In the genomic region with DNA sequence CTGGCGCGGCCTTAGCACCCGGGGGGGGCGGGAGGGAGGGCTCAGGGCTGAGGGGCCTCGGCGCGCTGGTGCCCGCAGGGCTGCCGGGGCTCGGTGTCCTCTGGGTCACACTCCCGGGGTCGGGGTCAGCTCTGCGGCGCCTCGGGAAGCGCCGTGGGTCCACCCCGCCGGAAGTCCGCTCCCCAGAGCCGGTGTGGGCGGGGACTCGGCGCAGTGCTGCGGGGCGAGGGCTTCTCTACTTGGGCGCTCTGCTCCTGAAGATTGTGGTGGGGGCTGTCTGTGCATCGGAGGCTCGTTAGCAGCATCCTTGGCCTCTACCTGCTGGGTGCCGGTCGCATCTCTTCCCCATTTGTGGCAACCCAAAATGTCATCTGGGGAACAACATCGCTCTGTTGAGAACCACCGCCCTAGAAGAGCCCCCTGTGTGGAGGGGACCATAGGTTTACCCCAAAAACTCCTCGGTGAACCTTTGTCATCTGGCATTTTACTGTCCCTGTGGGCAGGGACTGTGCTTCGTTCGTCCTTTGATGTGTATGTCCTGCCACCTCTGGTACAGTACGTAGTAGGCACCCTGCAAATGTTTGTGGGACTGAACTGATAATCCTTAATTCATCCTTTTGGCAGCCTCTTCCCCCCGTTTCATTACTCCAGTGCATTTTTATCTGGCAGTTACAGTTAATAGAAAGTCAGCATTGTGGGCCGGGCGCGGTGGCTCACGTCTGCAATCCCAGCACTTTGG, we compare ENCODE assay signal across 8 cellular contexts. TPM values are rescaled to one million over a fixed set of nuclear protein-coding genes. Genes with fewer than 3 reads are reported as not detected.
A peak's percentile ranks its signal among the peaks of the same experiment; 100 is the strongest.
DNase-seq lines count a peak whose midpoint lies in the region; FAIRE-seq and TF ChIP-seq lines count a peak whose summit lies in the region.

No MANE protein-coding gene starts in this region.

- H3K27me3 ChIP-seq in ectodermal cell (ENCODE audit: control insufficient read depth, insufficient read depth, low read length, poor library complexity, severe bottlenecking) (no peaks in the 10 kb centered on the region), mesendoderm (ENCODE audit: insufficient read depth, low read length, poor library complexity) (no peaks in the 10 kb centered on the region)

- TF ChIP-seq CTCF in LNCaP clone FGC (IDR thresholded peaks at IDR 0.05; ENCODE audit: control insufficient read depth, extremely low read depth, insufficient read depth), result no peak

- peak overlapping the region; percentile 87 for H4K8ac ChIP-seq in mesendoderm (ENCODE audit: low read depth, low read length)

- peak overlapping the region; percentile 96 for H3K18ac ChIP-seq in mesendoderm (ENCODE audit: low read length)

- H3K9ac ChIP-seq in mesendoderm (ENCODE audit: low read length), result peak overlapping the region; percentile 86

- peak overlapping the region; percentile 69 for H3K4me2 ChIP-seq in mesendoderm (ENCODE audit: low read length)

- no peaks in the 10 kb centered on the region for H3K36me3 ChIP-seq in ectodermal cell (ENCODE audit: control insufficient read depth, insufficient read depth, low read length)
- no peaks in the 10 kb centered on the region for H3K36me3 ChIP-seq in mesendoderm (ENCODE audit: control insufficient read depth, insufficient read depth, low read length)

- H3K4me1 ChIP-seq in ectodermal cell (ENCODE audit: control insufficient read depth, insufficient read depth, low read length) (no peaks in the 10 kb centered on the region), mesendoderm (ENCODE audit: control insufficient read depth, low read depth, low read length) (peaks cover 7% of the 10 kb centered on the region)

- TF ChIP-seq POLR2A in H54 (IDR thresholded peaks at IDR 0.05; ENCODE audit: low read depth, low read length), result no peak

- no peak overlapping the region for H3K4ac ChIP-seq in mesendoderm (ENCODE audit: low read depth, low read length)

- H2AK5ac ChIP-seq in mesendoderm (ENCODE audit: low read length), result no peak overlapping the region

- no peak overlapping the region for H2BK15ac ChIP-seq in mesendoderm (replicated peaks; ENCODE audit: low read depth)

- DNase-seq in DMS 273 (lab: John Stamatoyannopoulos, UW; ENCODE audit: unreplicated experiment), result peak; percentile 74
- no peak for DNase-seq in DMS 273 treated with DMSO at 0.1 percent for 48 hours (lab: John Stamatoyannopoulos, UW)
- peak; percentile 48 for DNase-seq in H54 (ENCODE audit: insufficient read length, low spot score)
- no peak for DNase-seq in LNCaP clone FGC (ENCODE audit: low read depth)
- DNase-seq in activated CD4-positive, alpha-beta T cell treated with anti-CD3 and anti-CD28 coated beads for 48 hours, result peak; percentile 63
- peak; percentile 71 for DNase-seq in mesendoderm
- peak; percentile 21 to 48 for DNase-seq in stimulated activated CD8-positive, alpha-beta memory T cell treated with anti-CD3 and anti-CD28 coated beads, Interleukin-2, amount 100 ng/mL, for 48 hours (ENCODE audit: low read depth in 2 of 2)

- H2BK120ac ChIP-seq in mesendoderm (ENCODE audit: low read depth, low read length), result no peak overlapping the region

- no peak for FAIRE-seq in H54 (lab: Jason Lieb, UNC)

- WGBS in ectodermal cell, 2 experiments, result 3 to 4% methylated on average over 42 of the region's 42 CpGs
- no CpG with 5 or more reads among the region's 42 CpGs for WGBS in mesendoderm (ENCODE audit: extremely low coverage, insufficient coverage, low lambda C conversion rate)

- H3K9me3 ChIP-seq in ectodermal cell (ENCODE audit: control insufficient read depth, low read length), result no peaks in the 10 kb centered on the region

- peaks cover 9% of the 10 kb centered on the region for H3K79me1 ChIP-seq in mesendoderm (ENCODE audit: low read length)

- H3K79me2 ChIP-seq in mesendoderm (ENCODE audit: control insufficient read depth, insufficient read depth, low read length), result peaks cover 40% of the 10 kb centered on the region

- no peak overlapping the region for H4K5ac ChIP-seq in mesendoderm (ENCODE audit: low read length)

- H3K27ac ChIP-seq in ectodermal cell (ENCODE audit: insufficient read depth, low read depth, low read length, poor library complexity, severe bottlenecking) (peak overlapping the region; percentile 84), mesendoderm (ENCODE audit: low read depth, low read length) (peak overlapping the region; percentile 89)

- no peak overlapping the region for H3K23ac ChIP-seq in mesendoderm (ENCODE audit: low read length)

- H3K4me3 ChIP-seq in LNCaP clone FGC (ENCODE audit: low read depth, low read length) (peak overlapping the region; percentile 98), ectodermal cell (ENCODE audit: insufficient read depth, low read depth, low read length) (peak overlapping the region; percentile 64), mesendoderm (ENCODE audit: low read length) (peak overlapping the region; percentile 83)

- H3K56ac ChIP-seq in mesendoderm (ENCODE audit: low read length), result peak overlapping the region; percentile 92

- H2BK5ac ChIP-seq in mesendoderm (ENCODE audit: low read length), result no peak overlapping the region

RNA-seq across cellular contexts. Expression of a gene that starts 0.6 kb away (rescaled TPM):
- 28.4 TPM for polyA plus RNA-seq in ectodermal cell (2013, experiment 1 of 4)
- 31.0 TPM for polyA plus RNA-seq in ectodermal cell (2013, experiment 2 of 4)
- 22.9 TPM for polyA plus RNA-seq in ectodermal cell (2013, experiment 3 of 4)
- polyA plus RNA-seq in ectodermal cell (2013, experiment 4 of 4), result 23.0 TPM
- polyA plus RNA-seq in mesendoderm (2013, experiment 1 of 2), result 26.0 TPM
- polyA plus RNA-seq in mesendoderm (2013, experiment 2 of 2), result 25.6 TPM

Comparison
In these comparisons a context has a peak if more than half of its experiments do, and no peak if none do; other contexts are left out.
1. DNase-seq: peak in DMS 273 (single experiment), H54 (single experiment), activated CD4-positive, alpha-beta T cell treated with anti-CD3 and anti-CD28 coated beads for 48 hours (single experiment), mesendoderm (single experiment) and stimulated activated CD8-positive, alpha-beta memory T cell treated with anti-CD3 and anti-CD28 coated beads, Interleukin-2, amount 100 ng/mL, for 48 hours (2 of 2); none in DMS 273 treated with DMSO at 0.1 percent for 48 hours (single experiment) and LNCaP clone FGC (single experiment).
2. Peak in every context shown above with its lines, with median percentiles within 50 percentile points of each other: H3K4me3 ChIP-seq.